13 cellular contexts compared by ENCODE assay signal in genomic region chr1:231934797-231935196, GRCh38.
A peak's percentile ranks its signal among the peaks of the same experiment; 100 is the strongest.
DNase-seq lines count a peak whose midpoint lies in the region; ATAC-seq, FAIRE-seq and TF ChIP-seq lines count a peak whose summit lies in the region.
"Had no signal": no experiment of that assay in that cellular context is flagged by ENCODE, and none has a peak within 500 bp of the region (broad histone marks: within the 10 kb centered on the region; RNA-seq: fewer than 3 reads in every experiment).

No MANE protein-coding gene starts in this region.

- H4K20me1 ChIP-seq in K562 (replicated peaks; ENCODE audit: control insufficient read depth, insufficient read depth, low read length) (no peaks in the 10 kb centered on the region), HepG2 (ENCODE audit: insufficient read depth, low read length) (no peaks in the 10 kb centered on the region; the same call in 1 of the 2 replicates)

- H3K27ac ChIP-seq in K562 (ENCODE audit: extremely low read depth, low read depth, low read length): no peak overlapping the region
- H3K27ac ChIP-seq in HepG2 (ENCODE audit: extremely low read length, insufficient read depth, low read length): no peak overlapping the region
- H3K27ac ChIP-seq in uterus: no peak overlapping the region

- no peaks in the 10 kb centered on the region for H3K4me1 ChIP-seq in K562 (replicated peaks in 1 of 2; ENCODE audit: control insufficient read depth in 2 of 2, insufficient read depth in 2 of 2, low read length in 2 of 2)
- peaks cover 40% of the 10 kb centered on the region for H3K4me1 ChIP-seq in HepG2 (ENCODE audit: insufficient read depth, low read length)
- peaks cover 0 to 3% of the 10 kb centered on the region in 2 donors for H3K4me1 ChIP-seq in uterus

- intact Hi-C loops in K562 (cut with micrococcal nuclease) (no loop called here), HepG2 (cut with micrococcal nuclease; ENCODE audit: unreplicated experiment) (no loop called here), uterus (cut with DNase I; ENCODE audit: low total_unique reads) (no loop called here)

- TF ChIP-seq RAD21 in K562 (CRISPR knock-in tag; conservative IDR thresholded peaks at IDR 0.05 in 1 of 2, IDR thresholded peaks at IDR 0.05 in 1 of 2) (peak in 1 of 2 experiments; percentile 16; a peak in 1 of 4 replicates), HepG2 (CRISPR knock-in tag; IDR thresholded peaks at IDR 0.05) (no peak)

- 0 out of 5 replicates have a peak, but pooled peaks cover 0 to 3% of the 10 kb centered on the region in 2 experiments for H3K27me3 ChIP-seq in K562 (ENCODE audit: control insufficient read depth in 2 of 2, insufficient read depth in 2 of 2, low read length in 2 of 2)
- no peaks in the 10 kb centered on the region for H3K27me3 ChIP-seq in HepG2 (ENCODE audit: control insufficient read depth in 1 of 2, insufficient read depth in 2 of 2, low read length in 2 of 2)
- H3K27me3 ChIP-seq in uterus: no peaks in the 10 kb centered on the region
- H3K27me3 ChIP-seq in MG63: no peaks in the 10 kb centered on the region
- H3K27me3 ChIP-seq: tibial nerve had no signal

- H3K9me1 ChIP-seq in K562 (ENCODE audit: control insufficient read depth, insufficient read depth, low read length): no peaks in the 10 kb centered on the region

- H2AFZ ChIP-seq in K562 (ENCODE audit: low read depth, low read length) (no peak overlapping the region), HepG2 (ENCODE audit: low read length) (no peak overlapping the region)

- FAIRE-seq in K562 (lab: Jason Lieb, UNC) (no peak), HepG2 (lab: Jason Lieb, UNC) (peak; percentile 91)

- CTCF ChIA-PET in K562 (lab: Yijun Ruan, JAX; ENCODE audit: low intra/inter-chr PET ratio): no interaction called here
- CTCF ChIA-PET in HepG2 (lab: Yijun Ruan, JAX; ENCODE audit: low intra/inter-chr PET ratio, low total read pairs): no interaction called here

- POLR2A ChIA-PET in K562 (lab: Yijun Ruan, JAX): interaction anchor here (0.7 kb wide), 1 partner anchor 94 kb away, joined by 3 read pairs; no protein-coding TSS in a partner anchor
- POLR2A ChIA-PET in HepG2 (lab: Yijun Ruan, JAX): no interaction called here

- TF ChIP-seq POLR2A in K562 (conservative IDR thresholded peaks at IDR 0.05): no peak
- no peak for TF ChIP-seq POLR2A in HepG2 (IDR thresholded peaks at IDR 0.05; ENCODE audit: insufficient read depth in 1 of 2, low read depth in 2 of 2, low read length in 2 of 2)
- TF ChIP-seq POLR2A in uterus (IDR thresholded peaks at IDR 0.05): no peak

- 1% methylated on average over 5 of the region's 5 CpGs for WGBS in K562 (ENCODE audit: insufficient coverage, low coverage, missing lambda C conversion rate)
- WGBS in HepG2 (ENCODE audit: low lambda C conversion rate): 4% methylated on average over 4 of the region's 5 CpGs

- peak; percentile 94 for DNase-seq in DMS153 (lab: John Stamatoyannopoulos, UW)
- DNase-seq in NCI-H2196 (lab: John Stamatoyannopoulos, UW; ENCODE audit: unreplicated experiment): peak; percentile 60
- DNase-seq in K562 (ENCODE audit: extremely low read depth in 1 of 4, low spot score in 3 of 4): peak in 2 of 4 experiments; percentile 30 to 37
- DNase-seq in HepG2 (ENCODE audit: low spot score): peak; percentile 87
- no peak for DNase-seq in CD1c-positive myeloid dendritic cell (ENCODE audit: extremely low spot score)
- no peak for DNase-seq in uterus
- DNase-seq in MG63: no peak
- DNase-seq: activated CD4-positive, alpha-beta T cell treated with anti-CD3 and anti-CD28 coated beads for 48 hours; CD4-positive, alpha-beta T cell; stimulated activated CD4-positive, alpha-beta T cell treated with anti-CD3 and anti-CD28 coated beads, Interleukin-2, amount 100 ng/mL, for 24 hours had no signal

- H3K4me3 ChIP-seq in K562 (no peak overlapping the region), HepG2 (replicated peaks in 1 of 3; ENCODE audit: insufficient read depth in 1 of 3, low read depth in 2 of 3, low read length in 3 of 3) (no peak overlapping the region), uterus (no peak overlapping the region), MG63 (no peak overlapping the region)
- H3K4me3 ChIP-seq: tibial nerve had no signal

- no peak overlapping the region for H3K9ac ChIP-seq in K562 (ENCODE audit: insufficient read depth in 1 of 2, low read depth in 2 of 2, low read length in 2 of 2)
- no peak overlapping the region for H3K9ac ChIP-seq in HepG2 (ENCODE audit: insufficient read depth, low read depth, low read length)

- in situ Hi-C loops in K562 (cut with MboI) (no loop called here), HepG2 (cut with HindIII; ENCODE audit: extremely low pct_ligation_motif_present, low pct_unique_long_range_greater_than_20kb) (no loop called here)

- ATAC-seq in K562: peak; percentile 62
- peak; percentile 94 for ATAC-seq in HepG2
- ATAC-seq in GM19455 (IDR thresholded peaks at IDR 0.05; ENCODE audit: unreplicated experiment): no peak
- ATAC-seq: HCT116 had no signal

- BruUV-seq in K562 (replicated peaks; lab: Mats Ljungman, UMichigan) (no TSS peak), HepG2 (replicated peaks; lab: Mats Ljungman, UMichigan) (no TSS peak)

- H3K9me3 ChIP-seq in K562 (replicated peaks; ENCODE audit: control insufficient read depth, insufficient read depth, low read depth, low read length): no peaks in the 10 kb centered on the region; the same call in 1 of the 2 replicates
- peaks cover 8% of the 10 kb centered on the region for H3K9me3 ChIP-seq in HepG2 (ENCODE audit: low read length)
- H3K9me3 ChIP-seq in uterus: peaks cover 0 to 5% of the 10 kb centered on the region in 2 donors
- H3K9me3 ChIP-seq in MG63: peaks cover 14% of the 10 kb centered on the region

- H3K4me2 ChIP-seq in K562 (ENCODE audit: insufficient read depth, low read length) (no peak overlapping the region), HepG2 (ENCODE audit: low read depth, low read length) (peak overlapping the region; percentile 10; the same call in 1 of the 2 replicates)

- TF ChIP-seq CTCF in K562 (IDR thresholded peaks at IDR 0.05 in 2 of 3, conservative IDR thresholded peaks at IDR 0.05 in 1 of 3; ENCODE audit: insufficient read depth in 2 of 3, low read depth in 1 of 3, low read length in 3 of 3) (no peak), HepG2 (CRISPR knock-in tag; IDR thresholded peaks at IDR 0.05) (no peak), uterus (IDR thresholded peaks at IDR 0.05) (no peak)

- TF ChIP-seq EP300 in K562 (IDR thresholded peaks at IDR 0.05; ENCODE audit: low read length): peak; percentile 62; the same call in 1 of the 2 replicates
- TF ChIP-seq EP300 in HepG2 (IDR thresholded peaks at IDR 0.05; ENCODE audit: low read depth in 2 of 2, low read length in 2 of 2): peak in 1 of 2 experiments; percentile 51; a peak in 1 of 4 replicates
- TF ChIP-seq EP300 in HepG2 (CRISPR knock-in tag; IDR thresholded peaks at IDR 0.05; ENCODE audit: borderline replicate concordance): no peak

- no peaks in the 10 kb centered on the region for H3K36me3 ChIP-seq in K562 (ENCODE audit: control insufficient read depth, insufficient read depth, low read length)
- H3K36me3 ChIP-seq in HepG2 (replicated peaks in 1 of 2; ENCODE audit: control insufficient read depth in 1 of 2, insufficient read depth in 2 of 2, low read length in 2 of 2): no peaks in the 10 kb centered on the region
- no peaks in the 10 kb centered on the region for H3K36me3 ChIP-seq in uterus
- no peaks in the 10 kb centered on the region for H3K36me3 ChIP-seq in MG63
- H3K36me3 ChIP-seq: tibial nerve had no signal

- no peaks in the 10 kb centered on the region for H3K79me2 ChIP-seq in K562 (ENCODE audit: control insufficient read depth, insufficient read depth, low read length)
- no peaks in the 10 kb centered on the region for H3K79me2 ChIP-seq in HepG2 (ENCODE audit: insufficient read depth, low read length)

TF ChIP-seq in K562, 482 proteins besides CTCF, POLR2A, EP300 and RAD21 (continues in another document):
- no peak for TF ChIP-seq RHOXF2B (CRISPR knock-in tag; conservative IDR thresholded peaks at IDR 0.05)
- no peak for TF ChIP-seq HMG20B (CRISPR knock-in tag; IDR thresholded peaks at IDR 0.05)
- TF ChIP-seq MTA3 (IDR thresholded peaks at IDR 0.05; ENCODE audit: borderline replicate concordance): no peak
- TF ChIP-seq ERF (CRISPR knock-in tag; IDR thresholded peaks at IDR 0.05): peak; percentile 86; the same call in 1 of the 2 replicates

TF ChIP-seq in HepG2, 621 proteins besides CTCF, POLR2A, EP300 and RAD21 (continues in another document):
- TF ChIP-seq SMARCC2 (IDR thresholded peaks at IDR 0.05) (peak; percentile 8; the same call in 1 of the 2 replicates), SP5 (CRISPR knock-in tag; IDR thresholded peaks at IDR 0.05; ENCODE audit: borderline replicate concordance, low read depth) (no peak), ZMAT5 (CRISPR knock-in tag; IDR thresholded peaks at IDR 0.05; ENCODE audit: borderline replicate concordance, low read depth) (no peak), MLXIP (CRISPR knock-in tag; IDR thresholded peaks at IDR 0.05; ENCODE audit: borderline replicate concordance) (no peak), GTF3A (CRISPR knock-in tag; conservative IDR thresholded peaks at IDR 0.05) (no peak), HDAC2 (CRISPR knock-in tag; IDR thresholded peaks at IDR 0.05) (no peak)

Comparison
In these comparisons a context has a peak if more than half of its experiments do, and no peak if none do; other contexts are left out.
1. DNase-seq: peak in DMS153 (single experiment), NCI-H2196 (single experiment) and HepG2 (single experiment); none in CD1c-positive myeloid dendritic cell (single experiment), uterus (0 of 2) and MG63 (single experiment).